Comparison of ENCODE assay signal across 8 cellular contexts in genomic region chr6:118893882-118894424, GRCh38. TPM values are rescaled to one million over a fixed set of nuclear protein-coding genes. Genes with fewer than 3 reads are reported as not detected.
DNase-seq lines count a peak whose midpoint lies in the region; ATAC-seq, FAIRE-seq and TF ChIP-seq lines count a peak whose summit lies in the region.

ASF1A (plus strand) TSS chr6:118894152; CDS start chr6:118894414, 262 bp downstream.

- H3K36me3 ChIP-seq in BE2C = peaks cover 6% of the 10 kb centered on the region
- no peaks in the 10 kb centered on the region for H3K36me3 ChIP-seq in kidney (ENCODE audit: control insufficient read depth in 1 of 2, insufficient read depth in 2 of 2, low read length in 2 of 2)

- ATAC-seq in HG03439 (IDR thresholded peaks at IDR 0.05; ENCODE audit: unreplicated experiment) = peak; percentile 65

- H3K4me3 ChIP-seq in BE2C (ENCODE audit: low read depth, low read length) = peak within 1 kb of the TSS; percentile 97
- H3K4me3 ChIP-seq in kidney (ENCODE audit: low read length in 2 of 2) = peak within 1 kb of the TSS; percentile 77 to 93

- DNase-seq in BE2C = peak; percentile 97
- DNase-seq in NCI-H510A (lab: John Stamatoyannopoulos, UW) = peak; percentile 91
- peak; percentile 92 for DNase-seq in activated CD4-positive, alpha-beta T cell treated with anti-CD3 and anti-CD28 coated beads for 1 hour
- peak; percentile 94 for DNase-seq in cerebellum (ENCODE audit: low spot score)
- DNase-seq in kidney = peak; percentile 98
- DNase-seq in stimulated activated CD4-positive, alpha-beta T cell treated with anti-CD3 and anti-CD28 coated beads, Interleukin-15, amount 100 ng/mL, for 48 hours (ENCODE audit: low read depth in 2 of 2) = peak; percentile 90 to 93

- H3K9ac ChIP-seq in kidney (ENCODE audit: low read length in 2 of 2) = peak within 1 kb of the TSS; percentile 61 to 85

- TF ChIP-seq POLR2A in GM19193 (IDR thresholded peaks at IDR 0.05; ENCODE audit: extremely low read depth, insufficient read depth, insufficient read length) = peak; percentile 78

- no peaks in the 10 kb centered on the region for H3K27me3 ChIP-seq in BE2C

- FAIRE-seq in kidney (lab: Jason Lieb, UNC) = no peak

- H3K27ac ChIP-seq in kidney (ENCODE audit: low read depth in 2 of 2, low read length in 2 of 2) = peak within 1 kb of the TSS; percentile 95

- H3K4me1 ChIP-seq in BE2C (peaks cover 4% of the 10 kb centered on the region), kidney (ENCODE audit: control insufficient read depth in 1 of 2, insufficient read depth in 1 of 2, low read depth in 1 of 2, low read length in 2 of 2) (peaks cover 0 to 2% of the 10 kb centered on the region in 2 donors)

- H3K9me3 ChIP-seq in BE2C = no peaks in the 10 kb centered on the region
- H3K9me3 ChIP-seq in kidney (ENCODE audit: control insufficient read depth in 1 of 2, low read length in 2 of 2) = no peaks in the 10 kb centered on the region

- peak; percentile 61 for TF ChIP-seq CTCF in BE2C (IDR thresholded peaks at IDR 0.05; ENCODE audit: low read depth, low read length)
- TF ChIP-seq CTCF in kidney (IDR thresholded peaks at IDR 0.05; ENCODE audit: borderline replicate concordance, extremely low read depth, insufficient read depth) = peak; percentile 54

- intact Hi-C loops in kidney (cut with DNase I) = no loop called here

RNA-seq across cellular contexts. Expression of gene ASF1A, which starts in this region (rescaled TPM):
- 19.9 TPM for polyA plus RNA-seq in BE2C (2012; ENCODE audit: insufficient read depth, insufficient read length, low read depth)
- 31.0 TPM for total RNA-seq in cerebellum
- total RNA-seq in kidney = 15.1 TPM
- 15.1 TPM for polyA plus RNA-seq in kidney (ENCODE audit: insufficient read depth, low read depth, low replicate concordance)

Comparison
In these comparisons a context has a peak if more than half of its experiments do, and no peak if none do; other contexts are left out.
1. Peak in every context shown above with its lines: DNase-seq, ATAC-seq, H3K4me3 ChIP-seq and H3K27ac ChIP-seq.